Comparison of ENCODE assay signal across 1 cellular context in the genomic region with DNA sequence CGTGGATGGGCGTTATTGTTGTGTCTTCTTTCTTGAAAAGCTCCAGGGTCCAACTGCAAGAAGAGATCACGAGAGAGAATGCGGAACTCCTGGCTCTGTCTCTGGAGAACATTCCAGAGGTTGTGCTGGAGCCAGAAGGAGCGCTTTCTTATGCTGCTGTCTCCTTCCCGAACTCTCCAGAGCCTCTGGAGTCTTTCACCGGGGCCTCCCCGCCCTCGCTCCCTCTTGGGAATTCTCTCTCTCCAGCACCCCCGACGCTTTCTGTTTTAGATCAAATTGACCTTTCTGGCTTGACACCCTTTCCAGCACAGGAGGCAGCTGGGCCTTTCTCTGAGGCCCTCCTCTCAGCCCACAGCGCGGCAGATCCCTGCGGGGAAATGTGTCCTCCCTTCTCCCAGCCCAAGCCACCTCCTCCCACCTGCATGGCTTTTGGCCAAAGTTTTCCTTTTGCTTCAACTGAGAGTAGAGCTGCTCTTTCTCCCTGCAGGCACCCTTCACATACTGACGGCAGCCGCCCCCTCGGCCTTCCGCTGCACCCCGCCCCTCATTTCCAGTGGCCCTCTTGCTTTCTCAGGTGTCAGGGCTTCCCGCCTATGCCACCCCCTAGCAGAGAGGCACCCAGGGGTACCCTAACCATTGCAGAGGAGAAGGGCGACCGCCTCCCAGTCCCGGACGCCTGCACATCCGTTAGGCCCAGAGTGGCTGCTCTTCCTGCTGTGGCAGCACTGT.
A peak's percentile ranks its signal among the peaks of the same experiment; 100 is the strongest.
TF ChIP-seq lines count a peak whose summit lies in the region.

No MANE protein-coding gene starts in this region.

TF ChIP-seq in GM12878, 131 proteins besides CTCF, POLR2A, EP300 and RAD21 (continued from another document):
- peak; percentile 30; the same call in 1 of the 2 replicates for TF ChIP-seq IKZF1 (conservative IDR thresholded peaks at IDR 0.05)
